In genomic region chr6:147222160-147222838, GRCh38 we compare ENCODE assay signal across 8 cellular contexts. TPM values are rescaled to one million over a fixed set of nuclear protein-coding genes. Genes with fewer than 3 reads are reported as not detected.
DNase-seq lines count a peak whose midpoint lies in the region; ATAC-seq, FAIRE-seq and TF ChIP-seq lines count a peak whose summit lies in the region.

No MANE protein-coding gene starts in this region.

- H3F3A ChIP-seq in neural progenitor cell (ENCODE audit: low read depth): no peaks in the 10 kb centered on the region

- no peaks in the 10 kb centered on the region for H3K36me3 ChIP-seq in HUES6 (ENCODE audit: control insufficient read depth, insufficient read depth, low read length)
- no peaks in the 10 kb centered on the region for H3K36me3 ChIP-seq in neural progenitor cell

- H3K4me2 ChIP-seq in neural progenitor cell: no peak overlapping the region

- peaks cover 4% of the 10 kb centered on the region for H3K36me3 Mint-ChIP-seq in neural progenitor cell

- H3K79me2 ChIP-seq in neural progenitor cell (ENCODE audit: low read depth): peaks cover 38% of the 10 kb centered on the region

- H3K27ac Mint-ChIP-seq in neural progenitor cell: no peak overlapping the region

- peak overlapping the region; percentile 14; the same call in 1 of the 2 replicates for H3K27ac ChIP-seq in HUES6 (ENCODE audit: low read depth, low read length)
- no peak overlapping the region for H3K27ac ChIP-seq in neural progenitor cell

- FAIRE-seq in GM12891 (lab: Jason Lieb, UNC): no peak

- H3K27me3 Mint-ChIP-seq in neural progenitor cell (ENCODE audit: insufficient read depth, low read depth): no peaks in the 10 kb centered on the region

- no peak for TF ChIP-seq POLR2A in GM12891 (IDR thresholded peaks at IDR 0.05; ENCODE audit: low read depth, low read length)

- no peaks in the 10 kb centered on the region for H3K27me3 ChIP-seq in HUES6 (ENCODE audit: control insufficient read depth, insufficient read depth, low read length)
- H3K27me3 ChIP-seq in neural progenitor cell: no peaks in the 10 kb centered on the region

- no peak for ATAC-seq in HG03097 (IDR thresholded peaks at IDR 0.05; ENCODE audit: low FRiP score, unreplicated experiment)

- H4K20me1 ChIP-seq in neural progenitor cell (ENCODE audit: low read depth): no peaks in the 10 kb centered on the region

- DNase-seq in GM12891 (ENCODE audit: insufficient read length, low spot score) (no peak), choroid plexus epithelial cell (ENCODE audit: low read depth) (peak; percentile 64), neural progenitor cell (ENCODE audit: low spot score) (no peak), NCI-H2029 (lab: John Stamatoyannopoulos, UW) (no peak), NCI-H2107 (lab: John Stamatoyannopoulos, UW) (no peak)
- no peak for DNase-seq in activated effector memory CD4-positive, alpha-beta T cell treated with anti-CD3 and anti-CD28 coated beads, Interleukin-2, amount 50 U/mL, for 16 hours

- peaks cover 8% of the 10 kb centered on the region for H3K4me1 ChIP-seq in HUES6 (ENCODE audit: control insufficient read depth, insufficient read depth, low read length)
- no peaks in the 10 kb centered on the region for H3K4me1 ChIP-seq in neural progenitor cell

- H3K4me3 ChIP-seq in HUES6 (ENCODE audit: low read depth, low read length): no peak overlapping the region
- H3K4me3 ChIP-seq in choroid plexus epithelial cell (ENCODE audit: low read depth, low read length): no peak overlapping the region
- H3K4me3 ChIP-seq in neural progenitor cell: no peak overlapping the region

- H2AFZ ChIP-seq in neural progenitor cell (replicated peaks): no peak overlapping the region

- H3K9me3 ChIP-seq in HUES6 (ENCODE audit: control insufficient read depth, insufficient read depth, low read depth, low read length) (no peaks in the 10 kb centered on the region), neural progenitor cell (ENCODE audit: low read depth) (no peaks in the 10 kb centered on the region)

- no peaks in the 10 kb centered on the region for H3K9me3 Mint-ChIP-seq in neural progenitor cell

- H3K9ac ChIP-seq in HUES6 (ENCODE audit: low read length) (no peak overlapping the region), neural progenitor cell (no peak overlapping the region)

- peaks cover 5% of the 10 kb centered on the region for H3K4me1 Mint-ChIP-seq in neural progenitor cell

- no peak overlapping the region for H3K4me3 Mint-ChIP-seq in neural progenitor cell

- TF ChIP-seq CTCF in choroid plexus epithelial cell (conservative IDR thresholded peaks at IDR 0.05; ENCODE audit: low read depth, low read length): peak; percentile 58
- peak; percentile 48 for TF ChIP-seq CTCF in neural progenitor cell (IDR thresholded peaks at IDR 0.05)

TF ChIP-seq in GM12891, 5 proteins besides CTCF, POLR2A, EP300 and RAD21:
- TF ChIP-seq SPI1 (IDR thresholded peaks at IDR 0.05; ENCODE audit: low read depth, low read length) (peak; percentile 25; the same call in 1 of the 2 replicates), PAX5 (IDR thresholded peaks at IDR 0.05; ENCODE audit: insufficient read depth, low read length, severe bottlenecking) (no peak)
TF ChIP-seq in GM12891: peak in this region for 1.

RNA-seq across cellular contexts. Expression of gene STXBP5, which starts 18.1 kb away (rescaled TPM):
- 2.7 TPM for polyA plus RNA-seq in GM12891 (2012; ENCODE audit: low read depth, missing spikeins)
- total RNA-seq in neural progenitor cell (ENCODE audit: low replicate concordance): 12.0 and 12.6 TPM in 2 replicates
